ENCODE assay signal across 18 cellular contexts in the genomic region with DNA sequence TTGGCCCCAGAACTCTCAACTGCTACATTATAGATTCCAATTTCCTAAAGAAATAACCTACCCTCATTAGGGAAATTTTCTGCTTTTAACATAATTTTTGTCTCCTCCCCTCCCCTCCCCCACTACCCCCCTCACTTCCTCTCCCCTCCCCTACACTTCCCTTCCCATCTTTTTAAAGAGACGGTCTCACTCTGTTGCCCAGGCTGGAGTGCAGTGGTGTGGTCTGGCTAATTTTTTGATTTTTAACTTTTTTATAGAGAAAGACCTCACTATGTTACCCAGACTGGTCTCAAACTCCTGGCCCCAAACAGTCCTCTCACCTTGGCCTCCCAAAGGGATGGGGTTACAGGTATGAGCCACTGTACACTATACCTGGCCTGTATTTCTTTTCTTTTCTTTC. TPM values are rescaled to one million over a fixed set of nuclear protein-coding genes. Genes with fewer than 3 reads are reported as not detected.
DNase-seq lines count a peak whose midpoint lies in the region; ATAC-seq, FAIRE-seq and TF ChIP-seq lines count a peak whose summit lies in the region.
"Had no signal": no experiment of that assay in that cellular context is flagged by ENCODE, and none has a peak within 500 bp of the region (broad histone marks: within the 10 kb centered on the region; RNA-seq: fewer than 3 reads in every experiment).

No MANE protein-coding gene starts in this region.

- no peaks in the 10 kb centered on the region for H3K9me2 ChIP-seq in Loucy (replicated peaks; ENCODE audit: low read depth, low read length)

- H3K9ac ChIP-seq in BLaER1 (no peak overlapping the region), Loucy (ENCODE audit: low read depth, low read length, poor library complexity, severe bottlenecking) (no peak overlapping the region), K562 (ENCODE audit: insufficient read depth in 1 of 2, low read depth in 2 of 2, low read length in 2 of 2) (no peak overlapping the region)
- H3K9ac ChIP-seq in BLaER1 treated with 17β-estradiol and CSF1 and Interleukin-3, amounts not matched to agents 10 nM and 100 nM = peak overlapping the region in 2 of 11 experiments; percentile 28 to 31; a peak in 2 of 22 replicates

- peaks cover 32% of the 10 kb centered on the region for H3K4me1 ChIP-seq in BLaER1
- peaks cover 10 to 29% (median 28%) of the 10 kb centered on the region in 10 experiments for H3K4me1 ChIP-seq in BLaER1 treated with 17β-estradiol and CSF1 and Interleukin-3, amounts not matched to agents 10 nM and 100 nM
- peaks cover 26% of the 10 kb centered on the region for H3K4me1 ChIP-seq in Loucy (ENCODE audit: insufficient read depth, low read length, poor library complexity, severe bottlenecking)
- peaks cover 4 to 15% of the 10 kb centered on the region in 2 experiments; a peak in 3 of 5 replicates for H3K4me1 ChIP-seq in K562 (replicated peaks in 1 of 2; ENCODE audit: control insufficient read depth in 2 of 2, insufficient read depth in 2 of 2, low read length in 2 of 2)
- H3K4me1 ChIP-seq: BE2C, HAP-1 had no signal

- in situ Hi-C loops in K562 (cut with MboI) = no loop called here

- H3K79me2 ChIP-seq in Loucy (ENCODE audit: insufficient read depth, low read length) = no peaks in the 10 kb centered on the region
- no peaks in the 10 kb centered on the region for H3K79me2 ChIP-seq in K562 (ENCODE audit: control insufficient read depth, insufficient read depth, low read length)

- CTCF ChIA-PET in K562 (lab: Yijun Ruan, JAX; ENCODE audit: low intra/inter-chr PET ratio) = no interaction called here

- peaks cover 31% of the 10 kb centered on the region for H3K9me3 ChIP-seq in BLaER1
- peaks cover 28 to 44% (median 33%) of the 10 kb centered on the region in 11 experiments for H3K9me3 ChIP-seq in BLaER1 treated with 17β-estradiol and CSF1 and Interleukin-3, amounts not matched to agents 10 nM and 100 nM (replicated peaks in 1 of 11)
- H3K9me3 ChIP-seq in Loucy (ENCODE audit: insufficient read depth, low read depth, low read length) = peaks cover 6% of the 10 kb centered on the region; the same call in 1 of the 2 replicates
- H3K9me3 ChIP-seq in K562 (replicated peaks; ENCODE audit: control insufficient read depth, insufficient read depth, low read depth, low read length) = peaks cover 4% of the 10 kb centered on the region; the same call in 1 of the 2 replicates
- H3K9me3 ChIP-seq: BE2C, HAP-1 had no signal

- H3K4me3 ChIP-seq in BLaER1 = peak overlapping the region; percentile 39; the same call in 1 of the 2 replicates
- H3K4me3 ChIP-seq in BLaER1 treated with 17β-estradiol and CSF1 and Interleukin-3, amounts not matched to agents 10 nM and 100 nM = peak overlapping the region in 3 of 10 experiments; percentile 8 to 35 (median 18); a peak in 5 of 20 replicates
- no peak overlapping the region for H3K4me3 ChIP-seq in Loucy (ENCODE audit: low read length, poor library complexity, severe bottlenecking)
- H3K4me3 ChIP-seq in K562 = no peak overlapping the region
- no peak overlapping the region for H3K4me3 ChIP-seq in foreskin fibroblast (ENCODE audit: low read depth in 1 of 2, low read length in 2 of 2)
- H3K4me3 ChIP-seq: GM12878, HAP-1 had no signal

- H3K27me3 ChIP-seq in BLaER1 (no peaks in the 10 kb centered on the region), Loucy (ENCODE audit: insufficient read depth, low read length, poor library complexity, severe bottlenecking) (no peaks in the 10 kb centered on the region), K562 (ENCODE audit: control insufficient read depth in 2 of 2, insufficient read depth in 2 of 2, low read length in 2 of 2) (no peaks in the 10 kb centered on the region)
- H3K27me3 ChIP-seq in BLaER1 treated with 17β-estradiol and CSF1 and Interleukin-3, amounts not matched to agents 10 nM and 100 nM = no peaks in the 10 kb centered on the region

- POLR2A ChIA-PET in K562 (lab: Yijun Ruan, JAX) = no interaction called here

- H3K4me2 ChIP-seq in BLaER1 = peak overlapping the region; percentile 77
- peak overlapping the region in 10 of 11 experiments; percentile 31 to 79 (median 72); a peak in 19 of 22 replicates for H3K4me2 ChIP-seq in BLaER1 treated with 17β-estradiol and CSF1 and Interleukin-3, amounts not matched to agents 10 nM and 100 nM
- H3K4me2 ChIP-seq in Loucy (ENCODE audit: low read depth, low read length, poor library complexity, severe bottlenecking) = peak overlapping the region; percentile 50
- no peak overlapping the region for H3K4me2 ChIP-seq in K562 (ENCODE audit: insufficient read depth, low read length)

- BruUV-seq in K562 (replicated peaks; lab: Mats Ljungman, UMichigan) = no TSS peak

- no peak for TF ChIP-seq EP300 in K562 (IDR thresholded peaks at IDR 0.05; ENCODE audit: low read length)

- no peak overlapping the region; the same call in 1 of the 2 replicates for H2AFZ ChIP-seq in Loucy (ENCODE audit: low read length)
- peak overlapping the region; percentile 49; the same call in 1 of the 2 replicates for H2AFZ ChIP-seq in K562 (ENCODE audit: low read depth, low read length)

- H4K20me1 ChIP-seq in BLaER1 = no peaks in the 10 kb centered on the region
- no peaks in the 10 kb centered on the region for H4K20me1 ChIP-seq in BLaER1 treated with 17β-estradiol and CSF1 and Interleukin-3, amounts not matched to agents 10 nM and 100 nM
- no peaks in the 10 kb centered on the region for H4K20me1 ChIP-seq in Loucy (ENCODE audit: insufficient read depth, low read length, poor library complexity, severe bottlenecking)
- no peaks in the 10 kb centered on the region for H4K20me1 ChIP-seq in K562 (replicated peaks; ENCODE audit: control insufficient read depth, insufficient read depth, low read length)

- ATAC-seq in K562 = peak; percentile 59; the same call in 2 of the 3 replicates
- ATAC-seq in GM19395 (IDR thresholded peaks at IDR 0.05; ENCODE audit: unreplicated experiment) = no peak
- ATAC-seq: GM12878 had no signal

- TF ChIP-seq POLR2A in K562 (conservative IDR thresholded peaks at IDR 0.05) = no peak

- H3K36me3 ChIP-seq in BLaER1 (peaks cover 16% of the 10 kb centered on the region; the same call in 1 of the 2 replicates), Loucy (ENCODE audit: insufficient read depth, low read length) (no peaks in the 10 kb centered on the region), K562 (ENCODE audit: control insufficient read depth, insufficient read depth, low read length) (no peaks in the 10 kb centered on the region)
- peaks cover 0 to 15% (median 8%) of the 10 kb centered on the region in 11 experiments; a peak in 8 of 22 replicates for H3K36me3 ChIP-seq in BLaER1 treated with 17β-estradiol and CSF1 and Interleukin-3, amounts not matched to agents 10 nM and 100 nM
- H3K36me3 ChIP-seq: BE2C, HAP-1 had no signal

- TF ChIP-seq CTCF in Loucy (conservative IDR thresholded peaks at IDR 0.05; ENCODE audit: low read length) = no peak
- no peak for TF ChIP-seq CTCF in K562 (IDR thresholded peaks at IDR 0.05 in 2 of 3, conservative IDR thresholded peaks at IDR 0.05 in 1 of 3; ENCODE audit: insufficient read depth in 2 of 3, low read depth in 1 of 3, low read length in 3 of 3)
- TF ChIP-seq CTCF in foreskin fibroblast (IDR thresholded peaks at IDR 0.05; ENCODE audit: low read depth, low read length) = no peak

- FAIRE-seq in K562 (lab: Jason Lieb, UNC) = no peak
- FAIRE-seq: A204.1, GM12878, GM19239, H1 had no signal

- DNase-seq in K562 (ENCODE audit: extremely low read depth in 1 of 4, low spot score in 3 of 4) (no peak), foreskin fibroblast (no peak)
- DNase-seq in activated T-cell treated with anti-CD3 and anti-CD28 coated beads, Interleukin-2, amount 50 U/mL, for 1 hour = no peak
- DNase-seq: ACHN; BE2C; Calu3; CD4-positive, alpha-beta memory T cell; DMS79 treated with DMSO at 0.1 percent for 48 hours; EL had no signal

- H3K9me1 ChIP-seq in K562 (ENCODE audit: control insufficient read depth, insufficient read depth, low read length) = no peaks in the 10 kb centered on the region

- intact Hi-C loops in K562 (cut with micrococcal nuclease) = no loop called here

- H3K27ac ChIP-seq in BLaER1 (peak overlapping the region; percentile 65), K562 (ENCODE audit: extremely low read depth, low read depth, low read length) (no peak overlapping the region)
- peak overlapping the region in 7 of 11 experiments; percentile 33 to 69 (median 55); a peak in 11 of 22 replicates for H3K27ac ChIP-seq in BLaER1 treated with 17β-estradiol and CSF1 and Interleukin-3, amounts not matched to agents 10 nM and 100 nM

- TF ChIP-seq RAD21 in K562 (CRISPR knock-in tag; conservative IDR thresholded peaks at IDR 0.05 in 1 of 2, IDR thresholded peaks at IDR 0.05 in 1 of 2) = no peak

- WGBS in K562 (ENCODE audit: insufficient coverage, low coverage, missing lambda C conversion rate) = no CpG with 5 or more reads among the region's 1 CpG

- no peaks in the 10 kb centered on the region for H3F3A ChIP-seq in Loucy (ENCODE audit: low read depth)

RNA-seq across cellular contexts. Expression of a gene that starts 30.5 kb away (rescaled TPM):
- total RNA-seq in K562 (2011; cell fraction: chromatin; rRNA removed; ENCODE audit: low replicate concordance) = 25.1 and 117 TPM in 2 replicates
- total RNA-seq in K562 (2011; cell fraction: nucleolus; rRNA removed) = 12.7 and 14.6 TPM in 2 replicates
- total RNA-seq in K562 (2011; cell fraction: nucleoplasm; rRNA removed) = 37.6 and 62.7 TPM in 2 replicates
- total RNA-seq in K562 (2014; rRNA removed) (15.2 and 22.7 TPM in 2 replicates), K562 (2014; rRNA removed; fragmentation: Illumina TruSeq; extraction: Trizol) (33.2 and 37.5 TPM in 2 replicates), K562 (2015; rRNA removed; fragmentation: Illumina TruSeq; extraction: Trizol) (23.3 and 24.1 TPM in 2 replicates), K562 (2021) (25.3 and 27.8 TPM in 2 replicates)
- polyA plus RNA-seq in K562 (2011; rRNA removed) (23.7 and 30.8 TPM in 2 replicates), K562 (2014; fragmentation: Illumina TruSeq; extraction: Trizol) (16.1 and 25.2 TPM in 2 replicates), K562 (2014; fragmentation: Nextera tagmentation; extraction: Ambion mirVana) (1 to 10 TPM; 5.0 to 6.4 TPM), K562 (2014; rRNA removed) (17.3 and 21.0 TPM in 2 replicates)
- 7.8 and 8.4 TPM in 2 replicates for polyA plus RNA-seq in K562 (2011; cell fraction: cytosol; rRNA removed)
- polyA plus RNA-seq in K562 (2011; cell fraction: nucleus; rRNA removed) = 8.5 and 12.2 TPM in 2 replicates
- 10.7 and 11.1 TPM in 2 replicates for polyA plus RNA-seq in K562 (2012)
- polyA minus RNA-seq in K562 (2011; rRNA and poly(A)+ RNA removed) = 35.5 and 54.5 TPM in 2 replicates
- polyA minus RNA-seq in K562 (2011; cell fraction: cytosol; rRNA and poly(A)+ RNA removed) = 8.3 and 9.4 TPM in 2 replicates
- polyA minus RNA-seq in K562 (2011; cell fraction: nucleus; rRNA and poly(A)+ RNA removed) = 19.1 and 29.2 TPM in 2 replicates
